1 cellular context compared by ENCODE assay signal in the genomic region with DNA sequence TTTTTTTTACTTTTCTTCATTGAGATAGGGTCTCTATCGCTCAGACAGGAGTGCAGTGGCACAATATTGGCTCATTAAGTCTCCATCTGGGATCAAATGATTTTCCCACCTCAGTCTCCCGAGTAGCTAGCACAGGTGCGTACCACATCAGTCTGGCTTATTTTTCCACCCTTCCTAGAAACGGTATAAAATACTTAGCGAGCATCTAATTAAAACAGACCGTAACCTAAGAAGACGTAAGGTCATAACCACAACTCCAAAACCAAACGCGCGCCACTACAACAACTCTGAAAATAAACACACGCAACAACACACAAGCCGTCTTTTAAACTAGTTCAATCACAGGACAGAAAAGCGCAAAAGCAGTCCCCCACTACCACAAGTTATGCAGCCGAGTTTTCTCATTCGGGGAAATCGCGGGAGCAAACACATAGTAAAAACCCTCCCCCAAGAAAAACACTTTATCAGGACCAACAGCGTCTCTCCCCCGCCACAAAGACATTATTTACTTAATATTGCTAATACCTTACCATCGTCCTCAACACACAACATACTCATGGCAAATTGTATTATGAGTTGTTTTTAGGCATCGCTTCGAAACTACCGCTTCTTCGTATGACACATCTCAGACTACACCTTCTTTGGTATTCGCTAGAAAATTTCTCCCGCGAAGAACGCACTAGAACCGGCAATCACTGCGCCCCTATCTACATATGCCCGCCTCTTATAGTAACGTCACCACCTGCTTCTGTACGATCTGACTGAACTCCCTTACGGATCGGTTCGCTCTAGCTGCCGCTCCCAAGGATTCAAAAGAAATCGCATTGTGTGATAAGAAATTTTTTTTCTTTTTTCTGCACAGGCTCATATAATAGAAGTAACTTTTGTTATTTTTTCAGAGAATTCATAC.
TF ChIP-seq lines count a peak whose summit lies in the region.

No MANE protein-coding gene starts in this region.

TF ChIP-seq in endothelial cell of umbilical vein, 7 proteins besides CTCF, POLR2A, EP300 and RAD21:
- TF ChIP-seq POLR2AphosphoS5 (IDR thresholded peaks at IDR 0.05; ENCODE audit: insufficient read depth, low read depth, low read length), result peak; percentile 100
- peak; percentile 20 for TF ChIP-seq JUN (IDR thresholded peaks at IDR 0.05; ENCODE audit: borderline replicate concordance, insufficient read depth, insufficient read length, low read depth)
- no peak for TF ChIP-seq EZH2 (IDR thresholded peaks at IDR 0.05; ENCODE audit: borderline replicate concordance, low read depth, low read length, severe bottlenecking)
- no peak for TF ChIP-seq MYC (IDR thresholded peaks at IDR 0.05; ENCODE audit: low read depth, low read length)
- TF ChIP-seq FOS (IDR thresholded peaks at IDR 0.05; ENCODE audit: borderline replicate concordance, insufficient read depth, low read length), result no peak
- TF ChIP-seq GATA2 (IDR thresholded peaks at IDR 0.05; ENCODE audit: insufficient read depth, insufficient read length, low read depth, low read length), result peak; percentile 19
- TF ChIP-seq, protein P1, sequence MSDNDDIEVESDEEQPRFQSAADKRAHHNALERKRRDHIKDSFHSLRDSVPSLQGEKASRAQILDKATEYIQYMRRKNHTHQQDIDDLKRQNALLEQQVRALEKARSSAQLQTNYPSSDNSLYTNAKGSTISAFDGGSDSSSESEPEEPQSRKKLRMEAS (IDR thresholded peaks at IDR 0.05; ENCODE audit: insufficient read depth, insufficient read length), result no peak
